ENCODE assay signal across 6 cellular contexts in the genomic region with DNA sequence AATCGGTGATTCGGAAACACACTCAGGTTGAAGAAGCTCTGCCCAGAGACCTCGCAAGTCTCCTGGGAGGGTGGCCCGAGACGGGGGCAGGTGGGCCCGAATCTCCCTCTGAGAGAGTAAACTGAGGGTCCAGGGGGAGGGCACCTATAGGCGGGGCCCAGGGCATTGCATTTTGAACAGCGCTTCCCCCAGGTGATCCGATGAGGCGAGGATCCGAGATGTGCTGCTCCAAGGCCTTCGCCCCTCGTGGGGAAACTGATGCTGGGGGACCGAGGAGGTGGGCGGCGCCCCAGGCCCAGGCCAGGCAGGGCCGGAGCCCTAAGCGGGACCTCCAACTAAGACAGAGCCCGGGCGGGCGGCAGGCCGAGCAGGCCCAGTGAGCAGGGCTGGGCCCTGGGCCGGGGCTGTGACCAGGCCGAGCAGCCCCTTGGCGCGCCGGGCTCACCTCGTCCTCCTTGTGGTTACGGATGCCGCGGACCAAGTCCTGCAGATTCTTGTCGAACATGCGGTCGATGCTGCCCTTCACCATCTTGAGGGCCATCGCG. TPM values are rescaled to one million over a fixed set of nuclear protein-coding genes. Genes with fewer than 3 reads are reported as not detected.
DNase-seq lines count a peak whose midpoint lies in the region; ATAC-seq and FAIRE-seq lines count a peak whose summit lies in the region.

No MANE protein-coding gene starts in this region.

- H3K4me1 ChIP-seq in ectodermal cell (ENCODE audit: control insufficient read depth, insufficient read depth, low read length) (peaks cover 16% of the 10 kb centered on the region), rectal smooth muscle tissue (ENCODE audit: control insufficient read depth, insufficient read depth, low read length) (peaks cover 9% of the 10 kb centered on the region)

- H3K9me3 Mint-ChIP-seq in IgD-negative memory B cell, result no peaks in the 10 kb centered on the region

- H3K4me3 ChIP-seq in ectodermal cell (ENCODE audit: insufficient read depth, low read depth, low read length), result peak overlapping the region; percentile 97
- peak overlapping the region; percentile 68 for H3K4me3 ChIP-seq in rectal smooth muscle tissue (ENCODE audit: low read length)

- WGBS in ectodermal cell, 2 experiments, result 0 to 1% methylated on average over 36 of the region's 36 CpGs

- DNase-seq in RCC 7860 (ENCODE audit: low spot score) (no peak), DMS153 treated with DMSO at 0.1 percent for 48 hours (lab: John Stamatoyannopoulos, UW; ENCODE audit: unreplicated experiment) (no peak)

- H3K27me3 ChIP-seq in ectodermal cell (ENCODE audit: control insufficient read depth, insufficient read depth, low read length, poor library complexity, severe bottlenecking) (no peaks in the 10 kb centered on the region), rectal smooth muscle tissue (ENCODE audit: control insufficient read depth, insufficient read depth, low read length) (no peaks in the 10 kb centered on the region)

- H3K9me3 ChIP-seq in ectodermal cell (ENCODE audit: control insufficient read depth, low read length), result no peaks in the 10 kb centered on the region

- H3K27ac ChIP-seq in ectodermal cell (ENCODE audit: insufficient read depth, low read depth, low read length, poor library complexity, severe bottlenecking) (no peak overlapping the region), rectal smooth muscle tissue (ENCODE audit: low read depth, low read length) (peak overlapping the region; percentile 74)

- peak overlapping the region in 2 of 3 donors; percentile 63 to 69 for H3K27ac Mint-ChIP-seq in IgD-negative memory B cell

- peak overlapping the region; percentile 26 for H3K9ac ChIP-seq in rectal smooth muscle tissue (ENCODE audit: low read length)

- peaks cover 14 to 29% (median 20%) of the 10 kb centered on the region in 3 donors for H3K4me1 Mint-ChIP-seq in IgD-negative memory B cell

- peak; percentile 16 for ATAC-seq in GM19395 (IDR thresholded peaks at IDR 0.05; ENCODE audit: unreplicated experiment)

- H3K36me3 Mint-ChIP-seq in IgD-negative memory B cell, result no peaks in the 10 kb centered on the region

- H3K36me3 ChIP-seq in ectodermal cell (ENCODE audit: control insufficient read depth, insufficient read depth, low read length) (no peaks in the 10 kb centered on the region), rectal smooth muscle tissue (ENCODE audit: control insufficient read depth, insufficient read depth, low read length) (no peaks in the 10 kb centered on the region)

- H3K27me3 Mint-ChIP-seq in IgD-negative memory B cell, result no peaks in the 10 kb centered on the region

- H3K4me3 Mint-ChIP-seq in IgD-negative memory B cell, result peak overlapping the region; percentile 76 to 93 (median 92)

- no peak for FAIRE-seq in RCC 7860 (lab: Jason Lieb, UNC)

RNA-seq across cellular contexts. Expression of a gene that starts 0.5 kb away (rescaled TPM):
- 23.7 TPM for polyA plus RNA-seq in IgD-negative memory B cell
- polyA plus RNA-seq in ectodermal cell (2013, experiment 1 of 4), result 169 TPM
- polyA plus RNA-seq in ectodermal cell (2013, experiment 2 of 4), result 160 TPM
- polyA plus RNA-seq in ectodermal cell (2013, experiment 3 of 4), result 107 TPM
- 117 TPM for polyA plus RNA-seq in ectodermal cell (2013, experiment 4 of 4)

RNA-seq across cellular contexts. Expression of a gene that starts 12.9 kb away (rescaled TPM):
- polyA plus RNA-seq in IgD-negative memory B cell, result 2.7 TPM
- polyA plus RNA-seq in ectodermal cell (2013, experiment 1 of 4), result 80.9 TPM
- polyA plus RNA-seq in ectodermal cell (2013, experiment 2 of 4), result 81.3 TPM
- polyA plus RNA-seq in ectodermal cell (2013, experiment 3 of 4), result 66.7 TPM
- 70.0 TPM for polyA plus RNA-seq in ectodermal cell (2013, experiment 4 of 4)

RNA-seq across cellular contexts. Expression of a gene that starts 54.2 kb away (rescaled TPM):
- 0.83 TPM for polyA plus RNA-seq in IgD-negative memory B cell
- 3.4 TPM for polyA plus RNA-seq in ectodermal cell (2013, experiment 1 of 4)
- 3.9 TPM for polyA plus RNA-seq in ectodermal cell (2013, experiment 2 of 4)
- 2.7 TPM for polyA plus RNA-seq in ectodermal cell (2013, experiment 3 of 4)
- 3.1 TPM for polyA plus RNA-seq in ectodermal cell (2013, experiment 4 of 4)

RNA-seq across cellular contexts. Expression of a gene that starts 54.7 kb away (rescaled TPM):
- 136 TPM for polyA plus RNA-seq in IgD-negative memory B cell
- polyA plus RNA-seq in ectodermal cell (2013, experiment 1 of 4), result 21.5 TPM
- polyA plus RNA-seq in ectodermal cell (2013, experiment 2 of 4), result 23.6 TPM
- 12.7 TPM for polyA plus RNA-seq in ectodermal cell (2013, experiment 3 of 4)
- 14.2 TPM for polyA plus RNA-seq in ectodermal cell (2013, experiment 4 of 4)
